18 cellular contexts compared by ENCODE assay signal in genomic region chr13:69077267-69077666, GRCh38.
DNase-seq lines count a peak whose midpoint lies in the region; ATAC-seq and TF ChIP-seq lines count a peak whose summit lies in the region.
"Had no signal": no experiment of that assay in that cellular context is flagged by ENCODE, and none has a peak within 500 bp of the region (broad histone marks: within the 10 kb centered on the region; RNA-seq: fewer than 3 reads in every experiment).

No MANE protein-coding gene starts in this region.

- no peak overlapping the region for H3K9ac ChIP-seq in PC-3 (ENCODE audit: low read length)
- H3K9ac ChIP-seq: BLaER1, GM23248 had no signal

- H3K36me3 Mint-ChIP-seq in endothelial cell (ENCODE audit: low read depth, unreplicated experiment) = no peaks in the 10 kb centered on the region
- H3K36me3 Mint-ChIP-seq: CD4-positive, CD25-positive, alpha-beta regulatory T cell; CD8-positive, alpha-beta memory T cell had no signal

- H2AFZ ChIP-seq in PC-3 (ENCODE audit: low read length) = no peak overlapping the region
- H2AFZ ChIP-seq: GM23248 had no signal

- peak overlapping the region; percentile 32 for H3K27ac Mint-ChIP-seq in endothelial cell (ENCODE audit: unreplicated experiment)
- H3K27ac Mint-ChIP-seq: B cell; CD4-positive, CD25-positive, alpha-beta regulatory T cell; CD8-positive, alpha-beta memory T cell had no signal

- intact Hi-C loops in PC-3 (cut with micrococcal nuclease) = no loop called here

- H3F3A ChIP-seq in PC-3 (ENCODE audit: low read length, unreplicated experiment) = no peaks in the 10 kb centered on the region

- CTCF ChIA-PET in PC-3 (lab: Charles Lee) = no interaction called here

- H3K27me3 ChIP-seq in PC-3 (ENCODE audit: low read length) = no peaks in the 10 kb centered on the region
- H3K27me3 ChIP-seq: BLaER1 had no signal

- H3K9me3 Mint-ChIP-seq in endothelial cell (ENCODE audit: unreplicated experiment) = no peaks in the 10 kb centered on the region

- H4K20me1 ChIP-seq in PC-3 (ENCODE audit: low read length) = no peaks in the 10 kb centered on the region
- H4K20me1 ChIP-seq: BLaER1 had no signal

- no peak overlapping the region for H3K4me2 ChIP-seq in PC-3 (ENCODE audit: low read length)
- H3K4me2 ChIP-seq: BLaER1 had no signal

- H3K4me1 ChIP-seq in PC-3 (ENCODE audit: insufficient read depth, low read length) = no peaks in the 10 kb centered on the region
- H3K4me1 ChIP-seq: BLaER1 had no signal

- BruUV-seq in PC-3 (replicated peaks; lab: Mats Ljungman, UMichigan) = no TSS peak

- no peaks in the 10 kb centered on the region for H3K9me3 ChIP-seq in PC-3 (ENCODE audit: low read length)
- H3K9me3 ChIP-seq: BLaER1 had no signal

- DNase-seq in HPDE6-E6E7 (ENCODE audit: extremely low spot score) = peak; percentile 3
- DNase-seq in PC-3 = no peak
- no peak for DNase-seq in endothelial cell (ENCODE audit: low spot score)
- no peak for DNase-seq in activated CD4-positive, alpha-beta T cell treated with anti-CD3 and anti-CD28 coated beads for 4 hours
- no peak for DNase-seq in AML-193 (lab: John Stamatoyannopoulos, UW)
- DNase-seq: CD4-positive, CD25-positive, alpha-beta regulatory T cell; CD8-positive, alpha-beta memory T cell; DMS 273 treated with DMSO at 0.1 percent for 48 hours; DMS79; EL; GF-D8; GM23248; H7; HCEC 1CT had no signal

- H3K9me2 ChIP-seq in PC-3 (replicated peaks; ENCODE audit: low read length) = no peaks in the 10 kb centered on the region

- ATAC-seq in PC-3 = peak; percentile 73
- no peak for ATAC-seq in GM21576 (IDR thresholded peaks at IDR 0.05; ENCODE audit: unreplicated experiment)

- no peak overlapping the region for H3K4me3 Mint-ChIP-seq in endothelial cell (ENCODE audit: unreplicated experiment)
- H3K4me3 Mint-ChIP-seq: B cell; CD4-positive, CD25-positive, alpha-beta regulatory T cell; CD8-positive, alpha-beta memory T cell had no signal

- no peak overlapping the region for H3K4me3 ChIP-seq in PC-3 (ENCODE audit: low read length)
- H3K4me3 ChIP-seq: BLaER1, GM23248 had no signal

- POLR2A ChIA-PET in PC-3 (lab: Charles Lee; ENCODE audit: unreplicated experiment) = no interaction called here

- no peaks in the 10 kb centered on the region for H3K27me3 Mint-ChIP-seq in endothelial cell (ENCODE audit: unreplicated experiment)
- H3K27me3 Mint-ChIP-seq: B cell; CD4-positive, CD25-positive, alpha-beta regulatory T cell; CD8-positive, alpha-beta memory T cell had no signal

- H3K79me2 ChIP-seq in PC-3 (ENCODE audit: low read length) = no peaks in the 10 kb centered on the region

- no peaks in the 10 kb centered on the region for H3K36me3 ChIP-seq in PC-3 (ENCODE audit: low read depth, low read length)
- H3K36me3 ChIP-seq: BLaER1 had no signal

- no peak overlapping the region for H3K27ac ChIP-seq in PC-3 (ENCODE audit: low read length)
- H3K27ac ChIP-seq: BLaER1, C4-2B, GM23248 had no signal

- H3K4me1 Mint-ChIP-seq in endothelial cell (ENCODE audit: unreplicated experiment) = peaks cover 7% of the 10 kb centered on the region
- H3K4me1 Mint-ChIP-seq: B cell; CD4-positive, CD25-positive, alpha-beta regulatory T cell; CD8-positive, alpha-beta memory T cell had no signal

- TF ChIP-seq CTCF in PC-3 (conservative IDR thresholded peaks at IDR 0.05; ENCODE audit: low read depth, low read length) (no peak), endothelial cell (IDR thresholded peaks at IDR 0.05; ENCODE audit: unreplicated experiment) (no peak)
